Comparison of ENCODE assay signal across 8 cellular contexts in the genomic region with DNA sequence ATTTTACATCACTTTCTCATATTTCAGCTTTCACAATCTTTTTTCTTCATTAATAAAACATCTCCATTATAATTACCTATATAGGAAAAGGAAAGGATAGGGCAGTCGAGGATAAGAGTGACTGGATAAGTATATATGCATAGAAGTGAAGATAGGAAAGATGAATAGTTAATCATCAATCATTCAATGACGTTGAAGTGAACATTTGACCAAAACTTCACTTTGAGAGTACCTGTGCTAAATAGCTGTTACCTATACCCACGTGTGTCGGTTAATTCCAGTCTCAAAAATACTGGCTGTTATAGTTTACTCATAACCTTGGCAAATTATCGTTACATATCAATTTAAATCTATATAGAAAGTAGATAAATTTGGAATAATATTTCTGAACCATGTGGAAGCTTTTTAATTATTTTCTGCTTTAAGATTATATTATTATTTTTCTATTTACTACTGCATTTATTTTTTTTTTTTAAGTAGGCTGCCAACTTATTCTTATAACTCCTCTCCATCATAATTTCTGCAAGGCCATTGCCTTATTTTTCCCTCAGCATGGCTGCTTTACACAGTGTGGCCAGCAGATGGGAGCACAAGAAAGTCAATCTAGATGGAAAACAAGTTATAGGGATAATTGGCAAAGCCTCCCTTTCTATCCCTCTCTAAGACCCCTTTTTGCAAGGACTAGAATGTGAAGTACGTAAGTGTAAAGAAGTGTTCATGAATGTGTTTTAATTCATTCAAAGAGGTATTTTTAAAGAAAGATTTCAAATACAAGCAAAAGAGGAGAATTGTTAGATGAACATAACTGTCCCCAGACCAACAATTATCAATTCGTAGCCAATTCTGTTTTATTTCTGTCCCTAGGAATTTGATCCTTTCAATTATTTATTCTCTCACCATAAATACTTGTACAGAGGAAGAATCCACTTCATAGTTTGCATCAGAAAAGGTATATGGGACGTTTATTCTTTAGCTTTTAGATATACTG.
DNase-seq lines count a peak whose midpoint lies in the region; ATAC-seq and TF ChIP-seq lines count a peak whose summit lies in the region.

No MANE protein-coding gene starts in this region.

- H3K4me1 ChIP-seq in neuronal stem cell (ENCODE audit: control insufficient read depth in 2 of 2, insufficient read depth in 1 of 2, low read depth in 1 of 2, low read length in 2 of 2): no peaks in the 10 kb centered on the region

- no peak overlapping the region for H2BK15ac ChIP-seq in neuronal stem cell (ENCODE audit: low read length)

- H2BK5ac ChIP-seq in neuronal stem cell (ENCODE audit: low read length): no peak overlapping the region

- H3K27me3 ChIP-seq in neuronal stem cell (ENCODE audit: control insufficient read depth in 3 of 3, insufficient read depth in 3 of 3, low read depth in 1 of 3, low read length in 3 of 3): no peaks in the 10 kb centered on the region

- H3K79me1 ChIP-seq in neuronal stem cell (ENCODE audit: low read depth, low read length): no peaks in the 10 kb centered on the region

- no peak overlapping the region for H4K91ac ChIP-seq in neuronal stem cell (ENCODE audit: low read depth, low read length, poor library complexity)

- no peak overlapping the region for H3K4ac ChIP-seq in neuronal stem cell (ENCODE audit: low read length)

- TF ChIP-seq CTCF in GM12865 (IDR thresholded peaks at IDR 0.05; ENCODE audit: insufficient read depth, low read depth, low read length, missing control alignments): no peak

- H3K23ac ChIP-seq in neuronal stem cell (ENCODE audit: low read depth, low read length, poor library complexity): no peak overlapping the region

- H3K9me3 ChIP-seq in neuronal stem cell (replicated peaks in 1 of 2; ENCODE audit: control insufficient read depth in 2 of 2, insufficient read depth in 1 of 2, low read depth in 1 of 2, low read length in 2 of 2): no peaks in the 10 kb centered on the region

- H3K4me2 ChIP-seq in neuronal stem cell (ENCODE audit: insufficient read depth, low read length, poor library complexity, severe bottlenecking): no peak overlapping the region

- H3K18ac ChIP-seq in neuronal stem cell (ENCODE audit: low read length): no peak overlapping the region

- no peak overlapping the region for H4K8ac ChIP-seq in neuronal stem cell (ENCODE audit: low read depth, low read length)

- DNase-seq in A172 (ENCODE audit: low spot score) (peak; percentile 44), GM12865 (ENCODE audit: low read depth) (peak; percentile 11), NCI-H460 (ENCODE audit: extremely low read depth, low read depth) (peak; percentile 61), dermis blood vessel endothelial cell (peak; percentile 41), neuronal stem cell (ENCODE audit: low spot score) (peak; percentile 18), dedifferentiated amniotic fluid mesenchymal stem cell (ENCODE audit: extremely low spot score) (no peak)

- no peak overlapping the region for H2AFZ ChIP-seq in neuronal stem cell (ENCODE audit: low read length)

- no peak overlapping the region for H3K9ac ChIP-seq in neuronal stem cell (ENCODE audit: low read depth, low read length, poor library complexity)

- no peak overlapping the region for H3K14ac ChIP-seq in neuronal stem cell (ENCODE audit: low read length)

- peaks cover 0 to 24% of the 10 kb centered on the region in 2 donors for H3K36me3 ChIP-seq in neuronal stem cell (replicated peaks in 1 of 2; ENCODE audit: control insufficient read depth in 2 of 2, insufficient read depth in 2 of 2, low read length in 2 of 2)

- no peak overlapping the region for H2BK120ac ChIP-seq in neuronal stem cell (ENCODE audit: low read depth, low read length)

- no peak overlapping the region for H2AK5ac ChIP-seq in neuronal stem cell (ENCODE audit: low read depth, low read length)

- H3K27ac ChIP-seq in neuronal stem cell (replicated peaks; ENCODE audit: low read length): no peak overlapping the region

- no peak overlapping the region for H2BK12ac ChIP-seq in neuronal stem cell (ENCODE audit: low read length)

- WGBS in neuronal stem cell (ENCODE audit: extremely low coverage in 2 of 2, insufficient read length in 2 of 2, insufficient replicate concordance in 1 of 2), 2 donors: no CpG with 5 or more reads among the region's 8 CpGs

- ATAC-seq in GM21360 (IDR thresholded peaks at IDR 0.05; ENCODE audit: unreplicated experiment) (no peak), HG03175 (IDR thresholded peaks at IDR 0.05; ENCODE audit: unreplicated experiment) (no peak)

- H3K4me3 ChIP-seq in GM12865 (ENCODE audit: low read depth, low read length) (no peak overlapping the region), neuronal stem cell (ENCODE audit: low read length in 2 of 2) (no peak overlapping the region)
